ENCODE assay signal across 1 cellular context in genomic region chr12:56628671-56629458, GRCh38.
TF ChIP-seq lines count a peak whose summit lies in the region.

No MANE protein-coding gene starts in this region.

TF ChIP-seq in GM12878, 131 proteins besides CTCF, POLR2A, EP300 and RAD21:
- TF ChIP-seq TCF12 (IDR thresholded peaks at IDR 0.05; ENCODE audit: low read depth, low read length) (peak; percentile 86), SP1 (IDR thresholded peaks at IDR 0.05; ENCODE audit: low read depth, low read length) (peak; percentile 16), CBX3 (IDR thresholded peaks at IDR 0.05; ENCODE audit: borderline replicate concordance, low read depth) (no peak), GATAD2B (conservative IDR thresholded peaks at IDR 0.05; ENCODE audit: low read depth) (0 out of 2 replicates have a peak, but pooled peaks have one; percentile 62), CHD2 (IDR thresholded peaks at IDR 0.05; ENCODE audit: borderline replicate concordance, low read depth, low read length) (0 out of 2 replicates have a peak, but pooled peaks have one; percentile 43), IKZF1 (conservative IDR thresholded peaks at IDR 0.05) (peak; percentile 85), SIN3A (IDR thresholded peaks at IDR 0.05; ENCODE audit: low read depth, low read length) (no peak), YY1 (IDR thresholded peaks at IDR 0.05; ENCODE audit: low read depth, low read length) (peak; percentile 88), NRF1 (conservative IDR thresholded peaks at IDR 0.05; ENCODE audit: low read depth, low read length) (no peak), SMAD1 (IDR thresholded peaks at IDR 0.05; ENCODE audit: low read depth, partially characterized antibody) (no peak), MTA2 (IDR thresholded peaks at IDR 0.05; ENCODE audit: low read depth) (0 out of 2 replicates have a peak, but pooled peaks have one; percentile 15), IRF5 (IDR thresholded peaks at IDR 0.05; ENCODE audit: borderline replicate concordance) (no peak), MEF2A (IDR thresholded peaks at IDR 0.05; ENCODE audit: insufficient read depth, low read depth, low read length) (no peak), ETV6 (conservative IDR thresholded peaks at IDR 0.05 in 1 of 2, IDR thresholded peaks at IDR 0.05 in 1 of 2; ENCODE audit: borderline replicate concordance in 1 of 2, low read depth in 1 of 2) (peak in 1 of 2 experiments; percentile 78; a peak in 2 of 4 replicates), CEBPB (IDR thresholded peaks at IDR 0.05; ENCODE audit: borderline replicate concordance in 1 of 2, low read depth in 2 of 2, low read length in 2 of 2) (no peak), DPF2 (IDR thresholded peaks at IDR 0.05) (no peak), FOS (IDR thresholded peaks at IDR 0.05; ENCODE audit: borderline replicate concordance, extremely low read depth, insufficient read length) (no peak), SREBF2 (IDR thresholded peaks at IDR 0.05; ENCODE audit: low read length) (no peak), ZSCAN29 (IDR thresholded peaks at IDR 0.05) (no peak), NR2C1 (IDR thresholded peaks at IDR 0.05) (no peak), TCF3 (IDR thresholded peaks at IDR 0.05; ENCODE audit: borderline replicate concordance, insufficient read depth, low read depth, low read length) (peak; percentile 71; the same call in 1 of the 2 replicates), RUNX3 (IDR thresholded peaks at IDR 0.05; ENCODE audit: low read length) (no peak), IKZF2 (IDR thresholded peaks at IDR 0.05) (peak; percentile 79 to 82), NFIC (IDR thresholded peaks at IDR 0.05; ENCODE audit: low read depth, low read length) (no peak), EED (IDR thresholded peaks at IDR 0.05; ENCODE audit: low read depth) (peak; percentile 71; the same call in 1 of the 2 replicates), WRNIP1 (IDR thresholded peaks at IDR 0.05; ENCODE audit: borderline replicate concordance, low read depth, low read length) (0 out of 2 replicates have a peak, but pooled peaks have one; percentile 18), ZNF384 (IDR thresholded peaks at IDR 0.05; ENCODE audit: borderline replicate concordance, low read depth, low read length) (0 out of 2 replicates have a peak, but pooled peaks have one; percentile 22), SPI1 (IDR thresholded peaks at IDR 0.05; ENCODE audit: borderline replicate concordance, insufficient read depth, low read depth, low read length) (peak; percentile 17; the same call in 1 of the 2 replicates), IRF4 (IDR thresholded peaks at IDR 0.05; ENCODE audit: low read depth, low read length) (0 out of 2 replicates have a peak, but pooled peaks have one; percentile 12), SUPT20H (IDR thresholded peaks at IDR 0.05; ENCODE audit: borderline replicate concordance, control insufficient read depth, low read depth, low read length) (no peak), ATF2 (IDR thresholded peaks at IDR 0.05; ENCODE audit: low read length) (no peak), MXI1 (IDR thresholded peaks at IDR 0.05; ENCODE audit: low read depth, low read length) (peak; percentile 83; the same call in 1 of the 2 replicates), TAF1 (IDR thresholded peaks at IDR 0.05; ENCODE audit: borderline replicate concordance, low read depth, low read length) (peak; percentile 42; the same call in 1 of the 2 replicates)
- TF ChIP-seq, protein P1, sequence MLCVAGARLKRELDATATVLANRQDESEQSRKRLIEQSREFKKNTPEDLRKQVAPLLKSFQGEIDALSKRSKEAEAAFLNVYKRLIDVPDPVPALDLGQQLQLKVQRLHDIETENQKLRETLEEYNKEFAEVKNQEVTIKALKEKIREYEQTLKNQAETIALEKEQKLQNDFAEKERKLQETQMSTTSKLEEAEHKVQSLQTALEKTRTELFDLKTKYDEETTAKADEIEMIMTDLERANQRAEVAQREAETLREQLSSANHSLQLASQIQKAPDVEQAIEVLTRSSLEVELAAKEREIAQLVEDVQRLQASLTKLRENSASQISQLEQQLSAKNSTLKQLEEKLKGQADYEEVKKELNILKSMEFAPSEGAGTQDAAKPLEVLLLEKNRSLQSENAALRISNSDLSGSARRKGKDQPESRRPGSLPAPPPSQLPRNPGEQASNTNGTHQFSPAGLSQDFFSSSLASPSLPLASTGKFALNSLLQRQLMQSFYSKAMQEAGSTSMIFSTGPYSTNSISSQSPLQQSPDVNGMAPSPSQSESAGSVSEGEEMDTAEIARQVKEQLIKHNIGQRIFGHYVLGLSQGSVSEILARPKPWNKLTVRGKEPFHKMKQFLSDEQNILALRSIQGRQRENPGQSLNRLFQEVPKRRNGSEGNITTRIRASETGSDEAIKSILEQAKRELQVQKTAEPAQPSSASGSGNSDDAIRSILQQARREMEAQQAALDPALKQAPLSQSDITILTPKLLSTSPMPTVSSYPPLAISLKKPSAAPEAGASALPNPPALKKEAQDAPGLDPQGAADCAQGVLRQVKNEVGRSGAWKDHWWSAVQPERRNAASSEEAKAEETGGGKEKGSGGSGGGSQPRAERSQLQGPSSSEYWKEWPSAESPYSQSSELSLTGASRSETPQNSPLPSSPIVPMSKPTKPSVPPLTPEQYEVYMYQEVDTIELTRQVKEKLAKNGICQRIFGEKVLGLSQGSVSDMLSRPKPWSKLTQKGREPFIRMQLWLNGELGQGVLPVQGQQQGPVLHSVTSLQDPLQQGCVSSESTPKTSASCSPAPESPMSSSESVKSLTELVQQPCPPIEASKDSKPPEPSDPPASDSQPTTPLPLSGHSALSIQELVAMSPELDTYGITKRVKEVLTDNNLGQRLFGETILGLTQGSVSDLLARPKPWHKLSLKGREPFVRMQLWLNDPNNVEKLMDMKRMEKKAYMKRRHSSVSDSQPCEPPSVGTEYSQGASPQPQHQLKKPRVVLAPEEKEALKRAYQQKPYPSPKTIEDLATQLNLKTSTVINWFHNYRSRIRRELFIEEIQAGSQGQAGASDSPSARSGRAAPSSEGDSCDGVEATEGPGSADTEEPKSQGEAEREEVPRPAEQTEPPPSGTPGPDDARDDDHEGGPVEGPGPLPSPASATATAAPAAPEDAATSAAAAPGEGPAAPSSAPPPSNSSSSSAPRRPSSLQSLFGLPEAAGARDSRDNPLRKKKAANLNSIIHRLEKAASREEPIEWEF (IDR thresholded peaks at IDR 0.05; ENCODE audit: insufficient replicate concordance, low read depth, low read length) = no peak
- TF ChIP-seq, protein P2, sequence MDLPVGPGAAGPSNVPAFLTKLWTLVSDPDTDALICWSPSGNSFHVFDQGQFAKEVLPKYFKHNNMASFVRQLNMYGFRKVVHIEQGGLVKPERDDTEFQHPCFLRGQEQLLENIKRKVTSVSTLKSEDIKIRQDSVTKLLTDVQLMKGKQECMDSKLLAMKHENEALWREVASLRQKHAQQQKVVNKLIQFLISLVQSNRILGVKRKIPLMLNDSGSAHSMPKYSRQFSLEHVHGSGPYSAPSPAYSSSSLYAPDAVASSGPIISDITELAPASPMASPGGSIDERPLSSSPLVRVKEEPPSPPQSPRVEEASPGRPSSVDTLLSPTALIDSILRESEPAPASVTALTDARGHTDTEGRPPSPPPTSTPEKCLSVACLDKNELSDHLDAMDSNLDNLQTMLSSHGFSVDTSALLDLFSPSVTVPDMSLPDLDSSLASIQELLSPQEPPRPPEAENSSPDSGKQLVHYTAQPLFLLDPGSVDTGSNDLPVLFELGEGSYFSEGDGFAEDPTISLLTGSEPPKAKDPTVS (IDR thresholded peaks at IDR 0.05; ENCODE audit: low read depth, low read length) = no peak
- TF ChIP-seq, protein P3, sequence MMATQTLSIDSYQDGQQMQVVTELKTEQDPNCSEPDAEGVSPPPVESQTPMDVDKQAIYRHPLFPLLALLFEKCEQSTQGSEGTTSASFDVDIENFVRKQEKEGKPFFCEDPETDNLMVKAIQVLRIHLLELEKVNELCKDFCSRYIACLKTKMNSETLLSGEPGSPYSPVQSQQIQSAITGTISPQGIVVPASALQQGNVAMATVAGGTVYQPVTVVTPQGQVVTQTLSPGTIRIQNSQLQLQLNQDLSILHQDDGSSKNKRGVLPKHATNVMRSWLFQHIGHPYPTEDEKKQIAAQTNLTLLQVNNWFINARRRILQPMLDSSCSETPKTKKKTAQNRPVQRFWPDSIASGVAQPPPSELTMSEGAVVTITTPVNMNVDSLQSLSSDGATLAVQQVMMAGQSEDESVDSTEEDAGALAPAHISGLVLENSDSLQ (IDR thresholded peaks at IDR 0.05) = 0 out of 2 replicates have a peak, but pooled peaks have one; percentile 10
- TF ChIP-seq, protein P4, sequence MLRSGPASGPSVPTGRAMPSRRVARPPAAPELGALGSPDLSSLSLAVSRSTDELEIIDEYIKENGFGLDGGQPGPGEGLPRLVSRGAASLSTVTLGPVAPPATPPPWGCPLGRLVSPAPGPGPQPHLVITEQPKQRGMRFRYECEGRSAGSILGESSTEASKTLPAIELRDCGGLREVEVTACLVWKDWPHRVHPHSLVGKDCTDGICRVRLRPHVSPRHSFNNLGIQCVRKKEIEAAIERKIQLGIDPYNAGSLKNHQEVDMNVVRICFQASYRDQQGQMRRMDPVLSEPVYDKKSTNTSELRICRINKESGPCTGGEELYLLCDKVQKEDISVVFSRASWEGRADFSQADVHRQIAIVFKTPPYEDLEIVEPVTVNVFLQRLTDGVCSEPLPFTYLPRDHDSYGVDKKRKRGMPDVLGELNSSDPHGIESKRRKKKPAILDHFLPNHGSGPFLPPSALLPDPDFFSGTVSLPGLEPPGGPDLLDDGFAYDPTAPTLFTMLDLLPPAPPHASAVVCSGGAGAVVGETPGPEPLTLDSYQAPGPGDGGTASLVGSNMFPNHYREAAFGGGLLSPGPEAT (IDR thresholded peaks at IDR 0.05; ENCODE audit: low read depth) = peak; percentile 73
- TF ChIP-seq, protein P5, sequence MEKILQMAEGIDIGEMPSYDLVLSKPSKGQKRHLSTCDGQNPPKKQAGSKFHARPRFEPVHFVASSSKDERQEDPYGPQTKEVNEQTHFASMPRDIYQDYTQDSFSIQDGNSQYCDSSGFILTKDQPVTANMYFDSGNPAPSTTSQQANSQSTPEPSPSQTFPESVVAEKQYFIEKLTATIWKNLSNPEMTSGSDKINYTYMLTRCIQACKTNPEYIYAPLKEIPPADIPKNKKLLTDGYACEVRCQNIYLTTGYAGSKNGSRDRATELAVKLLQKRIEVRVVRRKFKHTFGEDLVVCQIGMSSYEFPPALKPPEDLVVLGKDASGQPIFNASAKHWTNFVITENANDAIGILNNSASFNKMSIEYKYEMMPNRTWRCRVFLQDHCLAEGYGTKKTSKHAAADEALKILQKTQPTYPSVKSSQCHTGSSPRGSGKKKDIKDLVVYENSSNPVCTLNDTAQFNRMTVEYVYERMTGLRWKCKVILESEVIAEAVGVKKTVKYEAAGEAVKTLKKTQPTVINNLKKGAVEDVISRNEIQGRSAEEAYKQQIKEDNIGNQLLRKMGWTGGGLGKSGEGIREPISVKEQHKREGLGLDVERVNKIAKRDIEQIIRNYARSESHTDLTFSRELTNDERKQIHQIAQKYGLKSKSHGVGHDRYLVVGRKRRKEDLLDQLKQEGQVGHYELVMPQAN (conservative IDR thresholded peaks at IDR 0.05) = 0 out of 2 replicates have a peak, but pooled peaks have one; percentile 37
